ENCODE assay signal across 1 cellular context in the genomic region with DNA sequence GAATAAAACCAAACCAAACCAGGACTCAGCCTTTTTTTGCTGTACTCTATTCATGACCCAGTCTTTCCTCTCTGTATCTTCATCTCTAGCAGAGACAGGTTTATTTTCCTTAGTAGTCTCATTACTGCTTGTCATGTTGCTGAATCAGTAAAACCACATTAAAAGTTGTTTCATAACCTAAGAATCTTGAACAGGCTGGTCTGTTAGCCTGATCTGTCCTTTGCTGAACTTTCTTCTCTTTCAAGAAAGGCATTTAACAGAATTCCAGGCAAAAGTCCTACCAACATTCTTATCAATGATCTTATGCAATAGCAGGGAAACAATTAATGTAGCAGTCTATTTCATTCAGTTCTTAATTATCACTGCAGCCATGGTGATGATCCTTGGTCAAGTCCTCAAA.
TF ChIP-seq lines count a peak whose summit lies in the region.

No MANE protein-coding gene starts in this region.

TF ChIP-seq in WTC11, 78 proteins besides CTCF, POLR2A, EP300 and RAD21 (continued from another document):
- TF ChIP-seq, protein P1, sequence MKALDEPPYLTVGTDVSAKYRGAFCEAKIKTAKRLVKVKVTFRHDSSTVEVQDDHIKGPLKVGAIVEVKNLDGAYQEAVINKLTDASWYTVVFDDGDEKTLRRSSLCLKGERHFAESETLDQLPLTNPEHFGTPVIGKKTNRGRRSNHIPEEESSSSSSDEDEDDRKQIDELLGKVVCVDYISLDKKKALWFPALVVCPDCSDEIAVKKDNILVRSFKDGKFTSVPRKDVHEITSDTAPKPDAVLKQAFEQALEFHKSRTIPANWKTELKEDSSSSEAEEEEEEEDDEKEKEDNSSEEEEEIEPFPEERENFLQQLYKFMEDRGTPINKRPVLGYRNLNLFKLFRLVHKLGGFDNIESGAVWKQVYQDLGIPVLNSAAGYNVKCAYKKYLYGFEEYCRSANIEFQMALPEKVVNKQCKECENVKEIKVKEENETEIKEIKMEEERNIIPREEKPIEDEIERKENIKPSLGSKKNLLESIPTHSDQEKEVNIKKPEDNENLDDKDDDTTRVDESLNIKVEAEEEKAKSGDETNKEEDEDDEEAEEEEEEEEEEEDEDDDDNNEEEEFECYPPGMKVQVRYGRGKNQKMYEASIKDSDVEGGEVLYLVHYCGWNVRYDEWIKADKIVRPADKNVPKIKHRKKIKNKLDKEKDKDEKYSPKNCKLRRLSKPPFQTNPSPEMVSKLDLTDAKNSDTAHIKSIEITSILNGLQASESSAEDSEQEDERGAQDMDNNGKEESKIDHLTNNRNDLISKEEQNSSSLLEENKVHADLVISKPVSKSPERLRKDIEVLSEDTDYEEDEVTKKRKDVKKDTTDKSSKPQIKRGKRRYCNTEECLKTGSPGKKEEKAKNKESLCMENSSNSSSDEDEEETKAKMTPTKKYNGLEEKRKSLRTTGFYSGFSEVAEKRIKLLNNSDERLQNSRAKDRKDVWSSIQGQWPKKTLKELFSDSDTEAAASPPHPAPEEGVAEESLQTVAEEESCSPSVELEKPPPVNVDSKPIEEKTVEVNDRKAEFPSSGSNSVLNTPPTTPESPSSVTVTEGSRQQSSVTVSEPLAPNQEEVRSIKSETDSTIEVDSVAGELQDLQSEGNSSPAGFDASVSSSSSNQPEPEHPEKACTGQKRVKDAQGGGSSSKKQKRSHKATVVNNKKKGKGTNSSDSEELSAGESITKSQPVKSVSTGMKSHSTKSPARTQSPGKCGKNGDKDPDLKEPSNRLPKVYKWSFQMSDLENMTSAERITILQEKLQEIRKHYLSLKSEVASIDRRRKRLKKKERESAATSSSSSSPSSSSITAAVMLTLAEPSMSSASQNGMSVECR (CRISPR knock-in tag; IDR thresholded peaks at IDR 0.05; ENCODE audit: borderline replicate concordance): no peak
- no peak for TF ChIP-seq SMAD4 (CRISPR knock-in tag; IDR thresholded peaks at IDR 0.05)
- no peak for TF ChIP-seq ATF1 (CRISPR knock-in tag; IDR thresholded peaks at IDR 0.05)
- TF ChIP-seq, protein P2, sequence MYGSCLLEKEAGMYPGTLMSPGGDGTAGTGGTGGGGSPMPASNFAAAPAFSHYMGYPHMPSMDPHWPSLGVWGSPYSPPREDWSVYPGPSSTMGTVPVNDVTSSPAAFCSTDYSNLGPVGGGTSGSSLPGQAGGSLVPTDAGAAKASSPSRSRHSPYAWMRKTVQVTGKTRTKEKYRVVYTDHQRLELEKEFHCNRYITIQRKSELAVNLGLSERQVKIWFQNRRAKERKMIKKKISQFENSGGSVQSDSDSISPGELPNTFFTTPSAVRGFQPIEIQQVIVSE (CRISPR knock-in tag; IDR thresholded peaks at IDR 0.05; ENCODE audit: borderline replicate concordance): no peak
- TF ChIP-seq, protein P3, sequence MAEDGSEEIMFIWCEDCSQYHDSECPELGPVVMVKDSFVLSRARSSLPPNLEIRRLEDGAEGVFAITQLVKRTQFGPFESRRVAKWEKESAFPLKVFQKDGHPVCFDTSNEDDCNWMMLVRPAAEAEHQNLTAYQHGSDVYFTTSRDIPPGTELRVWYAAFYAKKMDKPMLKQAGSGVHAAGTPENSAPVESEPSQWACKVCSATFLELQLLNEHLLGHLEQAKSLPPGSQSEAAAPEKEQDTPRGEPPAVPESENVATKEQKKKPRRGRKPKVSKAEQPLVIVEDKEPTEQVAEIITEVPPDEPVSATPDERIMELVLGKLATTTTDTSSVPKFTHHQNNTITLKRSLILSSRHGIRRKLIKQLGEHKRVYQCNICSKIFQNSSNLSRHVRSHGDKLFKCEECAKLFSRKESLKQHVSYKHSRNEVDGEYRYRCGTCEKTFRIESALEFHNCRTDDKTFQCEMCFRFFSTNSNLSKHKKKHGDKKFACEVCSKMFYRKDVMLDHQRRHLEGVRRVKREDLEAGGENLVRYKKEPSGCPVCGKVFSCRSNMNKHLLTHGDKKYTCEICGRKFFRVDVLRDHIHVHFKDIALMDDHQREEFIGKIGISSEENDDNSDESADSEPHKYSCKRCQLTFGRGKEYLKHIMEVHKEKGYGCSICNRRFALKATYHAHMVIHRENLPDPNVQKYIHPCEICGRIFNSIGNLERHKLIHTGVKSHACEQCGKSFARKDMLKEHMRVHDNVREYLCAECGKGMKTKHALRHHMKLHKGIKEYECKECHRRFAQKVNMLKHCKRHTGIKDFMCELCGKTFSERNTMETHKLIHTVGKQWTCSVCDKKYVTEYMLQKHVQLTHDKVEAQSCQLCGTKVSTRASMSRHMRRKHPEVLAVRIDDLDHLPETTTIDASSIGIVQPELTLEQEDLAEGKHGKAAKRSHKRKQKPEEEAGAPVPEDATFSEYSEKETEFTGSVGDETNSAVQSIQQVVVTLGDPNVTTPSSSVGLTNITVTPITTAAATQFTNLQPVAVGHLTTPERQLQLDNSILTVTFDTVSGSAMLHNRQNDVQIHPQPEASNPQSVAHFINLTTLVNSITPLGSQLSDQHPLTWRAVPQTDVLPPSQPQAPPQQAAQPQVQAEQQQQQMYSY (CRISPR knock-in tag; IDR thresholded peaks at IDR 0.05): no peak
- no peak for TF ChIP-seq FOXJ3 (CRISPR knock-in tag; IDR thresholded peaks at IDR 0.05; ENCODE audit: borderline replicate concordance)
- TF ChIP-seq NFYB (CRISPR knock-in tag; conservative IDR thresholded peaks at IDR 0.05; ENCODE audit: low read depth): no peak
- TF ChIP-seq ESRRA (CRISPR knock-in tag; IDR thresholded peaks at IDR 0.05; ENCODE audit: borderline replicate concordance): no peak
- TF ChIP-seq, protein P4, sequence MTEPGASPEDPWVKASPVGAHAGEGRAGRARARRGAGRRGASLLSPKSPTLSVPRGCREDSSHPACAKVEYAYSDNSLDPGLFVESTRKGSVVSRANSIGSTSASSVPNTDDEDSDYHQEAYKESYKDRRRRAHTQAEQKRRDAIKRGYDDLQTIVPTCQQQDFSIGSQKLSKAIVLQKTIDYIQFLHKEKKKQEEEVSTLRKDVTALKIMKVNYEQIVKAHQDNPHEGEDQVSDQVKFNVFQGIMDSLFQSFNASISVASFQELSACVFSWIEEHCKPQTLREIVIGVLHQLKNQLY (CRISPR knock-in tag; IDR thresholded peaks at IDR 0.05): no peak
TF ChIP-seq in WTC11: peak in this region for 0.
